In genomic region chr2:151043484-151043883, GRCh38 we compare ENCODE assay signal across 15 cellular contexts.
A peak's percentile ranks its signal among the peaks of the same experiment; 100 is the strongest.
DNase-seq lines count a peak whose midpoint lies in the region; ATAC-seq, FAIRE-seq and TF ChIP-seq lines count a peak whose summit lies in the region.
"Had no signal": no experiment of that assay in that cellular context is flagged by ENCODE, and none has a peak within 500 bp of the region (broad histone marks: within the 10 kb centered on the region; RNA-seq: fewer than 3 reads in every experiment).

No MANE protein-coding gene starts in this region.

- H3K9me3 ChIP-seq in esophagus muscularis mucosa, result no peaks in the 10 kb centered on the region

- TF ChIP-seq EP300 in esophagus muscularis mucosa (IDR thresholded peaks at IDR 0.05), result no peak

- H3K27me3 ChIP-seq in esophagus muscularis mucosa (no peaks in the 10 kb centered on the region), H7 (ENCODE audit: control insufficient read depth, insufficient read depth, low read length) (no peaks in the 10 kb centered on the region)

- ATAC-seq in GM18870 (IDR thresholded peaks at IDR 0.05; ENCODE audit: unreplicated experiment), result no peak
- ATAC-seq: activated T-helper 17 cell treated with anti-CD3 and anti-CD28 coated beads, Interleukin-2, amount 50 U/mL, for 72 hours; K562; stimulated activated memory B cell treated with anti-CD40 and anti-IgM and Interleukin-4, amounts not matched to agents 10 μg/mL and 1 μg/mL and 100 μg/mL, for 72 hours had no signal

- H3K36me3 Mint-ChIP-seq in type B pancreatic cell, result no peaks in the 10 kb centered on the region
- H3K36me3 Mint-ChIP-seq: stimulated activated memory B cell treated with anti-CD40 and anti-IgM and Interleukin-4, amounts not matched to agents 10 μg/mL and 1 μg/mL and 100 μg/mL, for 72 hours had no signal

- intact Hi-C loops in esophagus muscularis mucosa (cut with DNase I), result no loop called here

- no peak overlapping the region for H3K27ac ChIP-seq in esophagus muscularis mucosa (replicated peaks in 1 of 4)

- 87% methylated on average over 5 of the region's 5 CpGs for WGBS in esophagus muscularis mucosa

- H3K27ac Mint-ChIP-seq in type B pancreatic cell, result peak overlapping the region; percentile 77
- H3K27ac Mint-ChIP-seq: activated T-helper 17 cell treated with anti-CD3 and anti-CD28 coated beads, Interleukin-2, amount 50 U/mL, for 72 hours; stimulated activated memory B cell treated with anti-CD40 and anti-IgM and Interleukin-4, amounts not matched to agents 10 μg/mL and 1 μg/mL and 100 μg/mL, for 72 hours had no signal

- no peaks in the 10 kb centered on the region for H3K9me3 Mint-ChIP-seq in type B pancreatic cell
- H3K9me3 Mint-ChIP-seq: activated T-helper 17 cell treated with anti-CD3 and anti-CD28 coated beads, Interleukin-2, amount 50 U/mL, for 72 hours; stimulated activated memory B cell treated with anti-CD40 and anti-IgM and Interleukin-4, amounts not matched to agents 10 μg/mL and 1 μg/mL and 100 μg/mL, for 72 hours had no signal

- TF ChIP-seq POLR2A in esophagus muscularis mucosa (IDR thresholded peaks at IDR 0.05; ENCODE audit: low read depth), result no peak

- no peak for FAIRE-seq in RCC 7860 (lab: Jason Lieb, UNC)
- FAIRE-seq: GM18507, K562 had no signal

- H3K4me1 ChIP-seq in esophagus muscularis mucosa, result no peaks in the 10 kb centered on the region

- peak; percentile 24 for DNase-seq in NCI-H1436 treated with DMSO at 0.1 percent for 48 hours (lab: John Stamatoyannopoulos, UW)
- DNase-seq in NCI-H1436 (lab: John Stamatoyannopoulos, UW), result no peak
- peak; percentile 28 for DNase-seq in RCC 7860 (ENCODE audit: low spot score)
- peak; percentile 31 for DNase-seq in esophagus muscularis mucosa (ENCODE audit: extremely low spot score)
- DNase-seq in type B pancreatic cell (ENCODE audit: extremely low spot score, unreplicated experiment), result no peak
- no peak for DNase-seq in H7
- no peak for DNase-seq in midbrain (lab: John Stamatoyannopoulos, UW)
- DNase-seq: 8988T; activated CD4-positive, alpha-beta T cell treated with anti-CD3 and anti-CD28 coated beads for 1 hour; NCI-H446 treated with DMSO at 0.1 percent for 48 hours had no signal

- no peak overlapping the region for H3K4me3 Mint-ChIP-seq in type B pancreatic cell
- H3K4me3 Mint-ChIP-seq: activated T-helper 17 cell treated with anti-CD3 and anti-CD28 coated beads, Interleukin-2, amount 50 U/mL, for 72 hours; stimulated activated memory B cell treated with anti-CD40 and anti-IgM and Interleukin-4, amounts not matched to agents 10 μg/mL and 1 μg/mL and 100 μg/mL, for 72 hours had no signal

- no peak overlapping the region for H3K4me3 ChIP-seq in esophagus muscularis mucosa
- no peak overlapping the region for H3K4me3 ChIP-seq in H7 (ENCODE audit: insufficient read depth, low read depth, low read length)
- H3K4me3 ChIP-seq: K562 had no signal

- H3K4me1 Mint-ChIP-seq in type B pancreatic cell (ENCODE audit: unreplicated experiment), result peaks cover 5% of the 10 kb centered on the region
- H3K4me1 Mint-ChIP-seq: activated T-helper 17 cell treated with anti-CD3 and anti-CD28 coated beads, Interleukin-2, amount 50 U/mL, for 72 hours; stimulated activated memory B cell treated with anti-CD40 and anti-IgM and Interleukin-4, amounts not matched to agents 10 μg/mL and 1 μg/mL and 100 μg/mL, for 72 hours had no signal

- H3K36me3 ChIP-seq in esophagus muscularis mucosa (no peaks in the 10 kb centered on the region), H7 (replicated peaks; ENCODE audit: control insufficient read depth, insufficient read depth, low read length) (no peaks in the 10 kb centered on the region)

- TF ChIP-seq CTCF in esophagus muscularis mucosa (IDR thresholded peaks at IDR 0.05), result no peak
- TF ChIP-seq CTCF in type B pancreatic cell (conservative IDR thresholded peaks at IDR 0.05), result no peak

- no peaks in the 10 kb centered on the region for H3K27me3 Mint-ChIP-seq in type B pancreatic cell
- H3K27me3 Mint-ChIP-seq: stimulated activated memory B cell treated with anti-CD40 and anti-IgM and Interleukin-4, amounts not matched to agents 10 μg/mL and 1 μg/mL and 100 μg/mL, for 72 hours had no signal

Comparison
In these comparisons a context has a peak if more than half of its experiments do, and no peak if none do; other contexts are left out.
1. DNase-seq: peak in NCI-H1436 treated with DMSO at 0.1 percent for 48 hours (single experiment), RCC 7860 (single experiment) and esophagus muscularis mucosa (single experiment); none in NCI-H1436 (single experiment), type B pancreatic cell (single experiment), H7 (single experiment) and midbrain (single experiment).